Comparison of ENCODE assay signal across 8 cellular contexts in the genomic region with DNA sequence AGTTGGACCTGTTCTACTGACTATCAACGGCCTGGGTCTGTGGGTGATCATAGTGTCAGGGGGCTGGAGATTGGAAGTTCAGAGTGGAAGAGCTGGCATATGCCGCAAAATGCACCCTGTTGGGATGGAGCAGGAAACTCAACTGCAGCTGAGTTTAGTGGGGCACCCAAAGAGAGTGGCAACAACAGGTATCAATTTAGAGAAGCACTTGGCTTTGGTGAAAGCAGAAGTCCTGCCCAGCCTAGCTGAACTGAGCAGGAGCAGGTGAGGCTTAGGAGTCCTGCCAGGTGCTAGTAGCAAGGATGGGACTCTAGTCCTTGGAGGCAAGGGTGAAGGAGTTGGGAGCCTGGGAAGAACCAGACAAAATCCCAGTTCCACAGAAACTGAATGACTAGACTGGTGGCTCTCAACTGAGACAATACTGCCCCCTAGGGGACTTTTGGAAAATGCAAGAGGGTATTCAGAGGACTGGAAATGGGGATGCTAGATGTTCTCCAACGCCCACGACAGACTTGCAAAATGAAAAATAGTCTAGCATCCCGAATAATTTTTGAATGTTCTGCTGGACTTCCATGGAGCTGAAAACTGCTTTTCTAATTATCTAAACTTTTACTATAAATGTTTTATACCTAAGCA. TPM values are rescaled to one million over a fixed set of nuclear protein-coding genes. Genes with fewer than 3 reads are reported as not detected.
DNase-seq lines count a peak whose midpoint lies in the region; ATAC-seq, FAIRE-seq and TF ChIP-seq lines count a peak whose summit lies in the region.

No MANE protein-coding gene starts in this region.

- H2BK20ac ChIP-seq in H1 (ENCODE audit: low read length) = no peak overlapping the region

- DNase-seq in ELR (ENCODE audit: low read depth) = peak; percentile 71
- peak; percentile 53 for DNase-seq in NCI-H345 (lab: John Stamatoyannopoulos, UW)
- peak; percentile 9 to 14 for DNase-seq in activated CD4-positive, alpha-beta T cell treated with anti-CD3 and anti-CD28 coated beads, Interleukin-2, amount 50 U/mL, for 4 hours
- DNase-seq in H1 (ENCODE audit: low read depth in 1 of 2, low spot score in 2 of 2) = peak in 1 of 2 experiments; percentile 62
- peak; percentile 67 for DNase-seq in mucosa of gallbladder (ENCODE audit: low spot score)
- DNase-seq in foreskin melanocyte = no peak

- H4K20me1 ChIP-seq in H1 (replicated peaks in 1 of 2; ENCODE audit: control insufficient read depth in 1 of 2, insufficient read depth in 2 of 2, low read length in 2 of 2) = no peaks in the 10 kb centered on the region

- H2BK15ac ChIP-seq in H1 (ENCODE audit: low read length) = no peak overlapping the region

- no peak overlapping the region for H2BK120ac ChIP-seq in H1 (replicated peaks; ENCODE audit: low read depth, low read length)

- no peak overlapping the region for H3K4ac ChIP-seq in H1 (replicated peaks; ENCODE audit: insufficient read length, low read depth, low read length)

- no peaks in the 10 kb centered on the region for H3K9me3 ChIP-seq in HEK293 (ENCODE audit: control insufficient read depth, insufficient read depth, low read depth, low read length)
- H3K9me3 ChIP-seq in H1 (ENCODE audit: insufficient read depth in 2 of 2, low read depth in 1 of 2, low read length in 1 of 2) = no peaks in the 10 kb centered on the region

- no peak overlapping the region for H3K14ac ChIP-seq in H1 (ENCODE audit: insufficient read length)

- no peak overlapping the region for H4K8ac ChIP-seq in H1 (ENCODE audit: extremely low read depth, insufficient read depth, low read length)

- no peak overlapping the region for H3K9ac ChIP-seq in H1 (replicated peaks in 1 of 4; ENCODE audit: extremely low read depth in 1 of 4, low read depth in 3 of 4, low read length in 3 of 4)

- H3K36me3 ChIP-seq in HEK293 (ENCODE audit: control insufficient read depth in 2 of 2, insufficient read depth in 1 of 2, low read length in 2 of 2) = no peaks in the 10 kb centered on the region
- H3K36me3 ChIP-seq in H1 (ENCODE audit: control insufficient read depth in 2 of 4, insufficient read depth in 4 of 4, low read length in 3 of 4) = no peaks in the 10 kb centered on the region

- peak; percentile 80 for FAIRE-seq in H1 (lab: Jason Lieb, UNC)

- H2BK12ac ChIP-seq in H1 (ENCODE audit: low read depth, low read length) = no peak overlapping the region

- TF ChIP-seq CTCF in HEK293 (tag by site-specific recombination; IDR thresholded peaks at IDR 0.05) = no peak
- TF ChIP-seq CTCF in H1 (IDR thresholded peaks at IDR 0.05; ENCODE audit: control extremely low read depth in 1 of 3, insufficient read depth in 1 of 3, low read depth in 1 of 3, low read length in 3 of 3) = peak in 2 of 3 experiments; percentile 47 to 73; a peak in 3 of 4 replicates

- H2BK5ac ChIP-seq in H1 (ENCODE audit: low read depth, low read length) = no peak overlapping the region

- H3K27ac ChIP-seq in HEK293 (ENCODE audit: extremely low read depth, low read depth, low read length) = no peak overlapping the region
- no peak overlapping the region for H3K27ac ChIP-seq in H1 (ENCODE audit: low read depth, low read length)

- no peak overlapping the region for H4K5ac ChIP-seq in H1 (ENCODE audit: insufficient read length, low read depth, low read length)

- no peak for ATAC-seq in HG03097 (IDR thresholded peaks at IDR 0.05; ENCODE audit: low FRiP score, unreplicated experiment)

- H3K56ac ChIP-seq in H1 (replicated peaks; ENCODE audit: insufficient read length, low read depth, low read length) = no peak overlapping the region

- no peaks in the 10 kb centered on the region for H3K79me2 ChIP-seq in H1 (ENCODE audit: control insufficient read depth in 1 of 2, insufficient read depth in 2 of 2, low read length in 2 of 2)

- peak overlapping the region; percentile 81; the same call in 1 of the 2 replicates for H2AFZ ChIP-seq in H1 (ENCODE audit: low read length)

- no peaks in the 10 kb centered on the region for H3K27me3 ChIP-seq in H1 (replicated peaks in 1 of 4; ENCODE audit: control insufficient read depth in 3 of 4, extremely low read depth in 1 of 4, insufficient read depth in 3 of 4, low read length in 3 of 4)

- H3K4me3 ChIP-seq in HEK293 (ENCODE audit: low read depth, low read length) (no peak overlapping the region), H1 (ENCODE audit: extremely low read depth in 1 of 4, insufficient read depth in 2 of 4, low read depth in 3 of 4, low read length in 4 of 4) (no peak overlapping the region)

- H3K23me2 ChIP-seq in H1 (ENCODE audit: low read depth, low read length) = no peaks in the 10 kb centered on the region

- 76% methylated on average over 5 of the region's 5 CpGs; no CpG with 5 or more reads in 1 of the 2 experiments for WGBS in H1 (ENCODE audit: extremely low coverage in 1 of 2, insufficient coverage in 1 of 2, insufficient read length in 1 of 2, insufficient replicate concordance in 2 of 2, low coverage in 1 of 2, low lambda C conversion rate in 2 of 2, missing lambda C conversion rate in 1 of 2), 2 experiments

- H3K4me2 ChIP-seq in H1 (ENCODE audit: insufficient read depth in 1 of 2, low read depth in 2 of 2, low read length in 2 of 2) = no peak overlapping the region

- H3K79me1 ChIP-seq in H1 (ENCODE audit: low read depth, low read length) = no peaks in the 10 kb centered on the region

- POLR2A ChIA-PET in HEK293 (lab: Yijun Ruan, JAX) (interaction anchor here (1.0 kb wide), 1 partner anchor 91 kb away, joined by 4 read pairs; no protein-coding TSS in a partner anchor), H1 (lab: Charles Lee; ENCODE audit: partially characterized antibody) (interaction anchor here (0.6 kb wide), 1 partner anchor 240 kb away, joined by 3 read pairs; no protein-coding TSS in a partner anchor)

- no peak for TF ChIP-seq EP300 in H1 (IDR thresholded peaks at IDR 0.05; ENCODE audit: borderline replicate concordance in 1 of 2, low read depth in 2 of 2, low read length in 2 of 2)

- H3K18ac ChIP-seq in H1 (ENCODE audit: extremely low read depth, low read length) = no peak overlapping the region

- H3K4me1 ChIP-seq in HEK293 (ENCODE audit: control insufficient read depth, insufficient read depth, low read length) = no peaks in the 10 kb centered on the region
- no peaks in the 10 kb centered on the region; a peak in 1 of 7 replicates for H3K4me1 ChIP-seq in H1 (replicated peaks in 1 of 4; ENCODE audit: control insufficient read depth in 3 of 4, insufficient read depth in 4 of 4, low read length in 3 of 4)

- no peak overlapping the region for H4K91ac ChIP-seq in H1 (replicated peaks; ENCODE audit: insufficient read length, low read length)

- no peak for TF ChIP-seq POLR2A in H1 (IDR thresholded peaks at IDR 0.05; ENCODE audit: control extremely low read depth in 1 of 2, low read depth in 2 of 2, low read length in 2 of 2)

- no peak overlapping the region for H2AK5ac ChIP-seq in H1 (ENCODE audit: low read depth, low read length)

- peak; percentile 85 to 90 for TF ChIP-seq RAD21 in H1 (IDR thresholded peaks at IDR 0.05 in 1 of 2, conservative IDR thresholded peaks at IDR 0.05 in 1 of 2; ENCODE audit: low read depth in 2 of 2, low read length in 2 of 2)

- no peak overlapping the region for H3K23ac ChIP-seq in H1 (ENCODE audit: insufficient read length)

- CTCF ChIA-PET in HEK293 (lab: Yijun Ruan, JAX) = interaction anchor here (0.6 to 22.1 kb wide), 49 partner anchors 10 to 1417 kb away, joined by 3 to 576 read pairs (median 4); partner anchors contain the start of gene RTL9
- CTCF ChIA-PET in H1 (lab: Charles Lee; ENCODE audit: partially characterized antibody) = interaction anchor here (0.7 to 22.7 kb wide), 22 partner anchors 11 to 517 kb away, joined by 3 to 742 read pairs (median 4); partner anchors contain the start of gene RTL9

TF ChIP-seq in HEK293, 187 proteins besides CTCF, POLR2A, EP300 and RAD21:
- TF ChIP-seq ZNF660 (tag by site-specific recombination; IDR thresholded peaks at IDR 0.05) (peak; percentile 71; the same call in 1 of the 2 replicates), ZNF654 (tag by site-specific recombination; IDR thresholded peaks at IDR 0.05; ENCODE audit: low read depth) (peak; percentile 85), ZEB2 (tag by site-specific recombination; IDR thresholded peaks at IDR 0.05) (no peak), ZNF132 (tag by site-specific recombination; IDR thresholded peaks at IDR 0.05; ENCODE audit: borderline replicate concordance) (no peak), IKZF3 (tag by site-specific recombination; IDR thresholded peaks at IDR 0.05) (peak; percentile 58; the same call in 1 of the 2 replicates), SCRT2 (tag by site-specific recombination; IDR thresholded peaks at IDR 0.05) (peak; percentile 47; the same call in 1 of the 2 replicates)
TF ChIP-seq in HEK293: peak in this region for 4.

TF ChIP-seq in H1, 55 proteins besides CTCF, POLR2A, EP300 and RAD21:
- no peak for TF ChIP-seq BRCA1 (IDR thresholded peaks at IDR 0.05; ENCODE audit: low read depth, low read length)
TF ChIP-seq in H1: peak in this region for 0.

RNA-seq across cellular contexts. Expression of gene RTL9, which starts 49.4 kb away (rescaled TPM):
- 0.11 and 0.20 TPM in 2 replicates for total RNA-seq in H1 (2021; fragmentation: NEBNext Ultra II Directional; extraction: Animal tissue kit (Norgen Biotek cat#: 25700))
- polyA plus RNA-seq in H1 (2011; rRNA removed) = 0.09 TPM in 2 replicates
- polyA plus RNA-seq in H1 (2011; cell fraction: cytosol; rRNA removed) = 0.05 TPM
- 0.10 TPM for polyA plus RNA-seq in H1 (2011; cell fraction: nucleus; rRNA removed)
- 0.08 to 0.13 TPM in 2 of 4 replicates, not detected in the others for polyA plus RNA-seq in H1 (2012, experiment 1 of 2)
- not detected for polyA plus RNA-seq in H1 (2012, experiment 2 of 2)
- 0.14 TPM for polyA plus RNA-seq in H1 (2013, experiment 1 of 2)
- polyA plus RNA-seq in H1 (2013, experiment 2 of 2) = 0.13 TPM
- not detected in 2 replicates for polyA minus RNA-seq in H1 (2011; rRNA and poly(A)+ RNA removed)
- not detected for polyA minus RNA-seq in H1 (2011; cell fraction: cytosol; rRNA and poly(A)+ RNA removed)
- polyA minus RNA-seq in H1 (2011; cell fraction: nucleus; rRNA and poly(A)+ RNA removed) = 0.20 TPM
- total RNA-seq in mucosa of gallbladder = 0.17 TPM
